Comparison of ENCODE assay signal across 13 cellular contexts in the genomic region with DNA sequence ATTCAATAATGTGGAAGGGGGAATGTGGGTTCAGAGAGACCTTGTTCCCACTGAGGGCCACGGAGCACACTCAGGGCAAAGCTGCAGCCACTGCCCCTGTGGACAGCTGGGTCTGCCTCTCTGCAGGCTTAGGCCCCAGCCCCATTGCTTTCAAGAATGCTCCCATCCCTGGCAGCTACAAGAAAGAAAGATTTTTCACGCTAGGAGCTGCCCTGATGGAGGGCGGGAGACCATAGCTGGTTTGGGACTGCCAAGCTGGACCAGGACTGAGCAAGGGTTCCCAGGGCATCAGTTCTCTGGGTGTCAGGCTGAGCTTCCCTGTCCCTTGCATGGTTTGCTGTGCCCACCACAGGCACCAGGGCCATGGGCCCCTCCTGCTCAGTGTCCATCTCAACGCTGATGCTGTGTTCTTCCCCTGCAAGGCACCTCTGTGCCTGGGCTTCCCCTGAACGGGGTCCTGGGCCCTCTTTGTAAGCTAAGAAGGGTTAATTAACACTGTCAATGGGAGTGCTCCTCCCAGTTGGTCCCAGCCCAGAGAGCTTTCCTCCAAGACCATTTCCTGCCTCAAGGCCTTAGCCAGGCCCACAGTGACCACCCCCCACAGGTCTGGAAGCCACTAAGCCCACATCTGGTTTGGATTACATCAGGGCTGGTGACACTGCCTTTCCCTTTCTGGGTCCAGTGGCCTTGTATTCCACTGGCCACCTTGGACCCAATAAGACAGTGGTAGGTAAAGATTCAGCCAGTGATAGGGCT. TPM values are rescaled to one million over a fixed set of nuclear protein-coding genes. Genes with fewer than 3 reads are reported as not detected.
DNase-seq lines count a peak whose midpoint lies in the region; ATAC-seq and TF ChIP-seq lines count a peak whose summit lies in the region.
"Had no signal": no experiment of that assay in that cellular context is flagged by ENCODE, and none has a peak within 500 bp of the region (broad histone marks: within the 10 kb centered on the region; RNA-seq: fewer than 3 reads in every experiment).

No MANE protein-coding gene starts in this region.

- no peaks in the 10 kb centered on the region for H3K27me3 ChIP-seq in vagina
- H3K27me3 ChIP-seq: ovary had no signal

- H3K27ac Mint-ChIP-seq in natural killer cell = no peak overlapping the region
- no peak overlapping the region for H3K27ac Mint-ChIP-seq in natural killer cell treated with Interleukin-12 subunit alpha and Interleukin-12 subunit beta and Interleukin-15 and Interleukin-18, amount 100 ng/mL, for 72 hours
- no peak overlapping the region for H3K27ac Mint-ChIP-seq in activated T-cell treated with anti-CD3 and anti-CD28 coated beads, Interleukin-2, amount 50 U/mL, for 72 hours
- H3K27ac Mint-ChIP-seq: activated CD4-positive, alpha-beta T cell treated with anti-CD3 and anti-CD28 coated beads for 36 hours; memory B cell had no signal

- DNase-seq in natural killer cell (no peak), RPMI7951 (ENCODE audit: low read depth) (peak; percentile 90), glomerular visceral epithelial cell (ENCODE audit: extremely low spot score) (peak; percentile 72), vagina (ENCODE audit: extremely low spot score in 2 of 2) (no peak)
- DNase-seq in natural killer cell treated with Interleukin-12 subunit alpha and Interleukin-12 subunit beta and Interleukin-15 and Interleukin-18, amount 100 ng/mL, for 72 hours (ENCODE audit: low spot score) = no peak
- DNase-seq in activated T-cell treated with anti-CD3 and anti-CD28 coated beads, Interleukin-2, amount 50 U/mL, for 72 hours = no peak
- DNase-seq in activated naive CD4-positive, alpha-beta T cell (lab: John Stamatoyannopoulos, UW) = no peak
- DNase-seq: activated T-cell treated with anti-CD3 and anti-CD28 coated beads, Interleukin-2, amount 50 U/mL, for 4 hours had no signal

- H3K9me3 ChIP-seq in vagina = no peaks in the 10 kb centered on the region
- H3K9me3 ChIP-seq: ovary had no signal

- H3K36me3 ChIP-seq in vagina = no peaks in the 10 kb centered on the region
- H3K36me3 ChIP-seq: ovary had no signal

- peaks cover 0 to 5% of the 10 kb centered on the region in 2 donors for H3K27me3 Mint-ChIP-seq in natural killer cell (ENCODE audit: low read depth in 2 of 2)
- no peaks in the 10 kb centered on the region for H3K27me3 Mint-ChIP-seq in natural killer cell treated with Interleukin-12 subunit alpha and Interleukin-12 subunit beta and Interleukin-15 and Interleukin-18, amount 100 ng/mL, for 72 hours
- H3K27me3 Mint-ChIP-seq in activated T-cell treated with anti-CD3 and anti-CD28 coated beads, Interleukin-2, amount 50 U/mL, for 72 hours (ENCODE audit: low read depth) = no peaks in the 10 kb centered on the region
- H3K27me3 Mint-ChIP-seq: activated CD4-positive, alpha-beta T cell treated with anti-CD3 and anti-CD28 coated beads for 36 hours; memory B cell had no signal

- H3K9me3 Mint-ChIP-seq in natural killer cell = no peaks in the 10 kb centered on the region
- H3K9me3 Mint-ChIP-seq in natural killer cell treated with Interleukin-12 subunit alpha and Interleukin-12 subunit beta and Interleukin-15 and Interleukin-18, amount 100 ng/mL, for 72 hours = no peaks in the 10 kb centered on the region
- H3K9me3 Mint-ChIP-seq in activated T-cell treated with anti-CD3 and anti-CD28 coated beads, Interleukin-2, amount 50 U/mL, for 72 hours = no peaks in the 10 kb centered on the region
- H3K9me3 Mint-ChIP-seq: activated T-cell treated with anti-CD3 and anti-CD28 coated beads, Interleukin-2, amount 50 U/mL, for 4 hours; memory B cell had no signal

- no peaks in the 10 kb centered on the region for H3K36me3 Mint-ChIP-seq in natural killer cell
- H3K36me3 Mint-ChIP-seq in natural killer cell treated with Interleukin-12 subunit alpha and Interleukin-12 subunit beta and Interleukin-15 and Interleukin-18, amount 100 ng/mL, for 72 hours = no peaks in the 10 kb centered on the region
- H3K36me3 Mint-ChIP-seq in activated T-cell treated with anti-CD3 and anti-CD28 coated beads, Interleukin-2, amount 50 U/mL, for 72 hours (ENCODE audit: insufficient read depth in 2 of 2) = no peaks in the 10 kb centered on the region
- H3K36me3 Mint-ChIP-seq: memory B cell had no signal

- H3K4me1 ChIP-seq in vagina = peaks cover 33% of the 10 kb centered on the region

- TF ChIP-seq CTCF in natural killer cell (IDR thresholded peaks at IDR 0.05) (no peak), vagina (IDR thresholded peaks at IDR 0.05) (no peak)

- peak overlapping the region; percentile 25 for H3K4me3 Mint-ChIP-seq in natural killer cell
- no peak overlapping the region for H3K4me3 Mint-ChIP-seq in natural killer cell treated with Interleukin-12 subunit alpha and Interleukin-12 subunit beta and Interleukin-15 and Interleukin-18, amount 100 ng/mL, for 72 hours
- no peak overlapping the region for H3K4me3 Mint-ChIP-seq in activated T-cell treated with anti-CD3 and anti-CD28 coated beads, Interleukin-2, amount 50 U/mL, for 72 hours
- H3K4me3 Mint-ChIP-seq: activated CD4-positive, alpha-beta T cell treated with anti-CD3 and anti-CD28 coated beads for 36 hours; activated T-cell treated with anti-CD3 and anti-CD28 coated beads, Interleukin-2, amount 50 U/mL, for 4 hours; memory B cell had no signal

- peak overlapping the region; percentile 19 for H3K27ac ChIP-seq in vagina
- H3K27ac ChIP-seq: ovary had no signal

- H3K4me1 Mint-ChIP-seq in natural killer cell = peaks cover 23 to 28% of the 10 kb centered on the region in 2 donors
- H3K4me1 Mint-ChIP-seq in natural killer cell treated with Interleukin-12 subunit alpha and Interleukin-12 subunit beta and Interleukin-15 and Interleukin-18, amount 100 ng/mL, for 72 hours (ENCODE audit: low read depth in 2 of 2) = peaks cover 15 to 18% of the 10 kb centered on the region in 2 donors
- H3K4me1 Mint-ChIP-seq in activated T-cell treated with anti-CD3 and anti-CD28 coated beads, Interleukin-2, amount 50 U/mL, for 72 hours (ENCODE audit: low read depth) = peaks cover 7% of the 10 kb centered on the region

- TF ChIP-seq POLR2A in vagina (IDR thresholded peaks at IDR 0.05) = no peak

- ATAC-seq in natural killer cell (no peak), HG02938 (IDR thresholded peaks at IDR 0.05; ENCODE audit: unreplicated experiment) (no peak)
- no peak for ATAC-seq in natural killer cell treated with Interleukin-12 subunit alpha and Interleukin-12 subunit beta and Interleukin-15 and Interleukin-18, amount 100 ng/mL, for 72 hours
- no peak for ATAC-seq in activated T-cell treated with anti-CD3 and anti-CD28 coated beads, Interleukin-2, amount 50 U/mL, for 72 hours (replicated peaks in 1 of 2)

- no peak overlapping the region for H3K4me3 ChIP-seq in vagina
- H3K4me3 ChIP-seq: ovary had no signal

- intact Hi-C loops in natural killer cell (cut with micrococcal nuclease) (no loop called here), vagina (cut with DNase I) (loop anchor here (5.0 kb wide), 1 partner anchor 115 kb away; a partner anchor contains a TSS)

RNA-seq across cellular contexts. Expression of a gene that starts 8.4 kb away (rescaled TPM):
- not detected for total RNA-seq in natural killer cell
- total RNA-seq in natural killer cell treated with Interleukin-12 subunit alpha and Interleukin-12 subunit beta and Interleukin-15 and Interleukin-18, amount 100 ng/mL, for 72 hours = not detected
- 0.24 and 0.39 TPM in 2 replicates for total RNA-seq in RPMI7951 (2014; rRNA removed; shearing (Covaris generic))
- total RNA-seq in vagina = not detected
- not detected for total RNA-seq in activated T-cell treated with anti-CD3 and anti-CD28 coated beads, Interleukin-2, amount 50 U/mL, for 72 hours
- total RNA-seq: activated CD4-positive, alpha-beta T cell treated with anti-CD3 and anti-CD28 coated beads for 36 hours; activated T-cell treated with anti-CD3 and anti-CD28 coated beads, Interleukin-2, amount 50 U/mL, for 4 hours had no signal

RNA-seq across cellular contexts. Expression of a gene that starts 17.9 kb away (rescaled TPM):
- total RNA-seq in natural killer cell (under 1 TPM in 1 of 3 donors, not detected in 2; 0.12 TPM), vagina (not detected)
- total RNA-seq in natural killer cell treated with Interleukin-12 subunit alpha and Interleukin-12 subunit beta and Interleukin-15 and Interleukin-18, amount 100 ng/mL, for 72 hours = 1 to 10 TPM in 1 of 2 donors, under 1 TPM in 1; 0.98 to 1.8 TPM
- total RNA-seq in RPMI7951 (2014; rRNA removed; shearing (Covaris generic)) = 0.36 and 0.59 TPM in 2 replicates
- under 1 TPM; 0.49 to 0.53 TPM for total RNA-seq in activated T-cell treated with anti-CD3 and anti-CD28 coated beads, Interleukin-2, amount 50 U/mL, for 72 hours

RNA-seq across cellular contexts. Expression of a gene that starts 33.3 kb away (rescaled TPM):
- total RNA-seq in natural killer cell (not detected), vagina (2.5 TPM)
- total RNA-seq in natural killer cell treated with Interleukin-12 subunit alpha and Interleukin-12 subunit beta and Interleukin-15 and Interleukin-18, amount 100 ng/mL, for 72 hours = not detected
- not detected in 2 replicates for total RNA-seq in RPMI7951 (2014; rRNA removed; shearing (Covaris generic))
- total RNA-seq in activated T-cell treated with anti-CD3 and anti-CD28 coated beads, Interleukin-2, amount 50 U/mL, for 72 hours = not detected
- total RNA-seq: activated CD4-positive, alpha-beta T cell treated with anti-CD3 and anti-CD28 coated beads for 36 hours; activated T-cell treated with anti-CD3 and anti-CD28 coated beads, Interleukin-2, amount 50 U/mL, for 4 hours had no signal

RNA-seq across cellular contexts. Expression of a gene that starts 33.4 kb away (rescaled TPM):
- total RNA-seq in natural killer cell (not detected), vagina (not detected)
- not detected for total RNA-seq in natural killer cell treated with Interleukin-12 subunit alpha and Interleukin-12 subunit beta and Interleukin-15 and Interleukin-18, amount 100 ng/mL, for 72 hours
- total RNA-seq in RPMI7951 (2014; rRNA removed; shearing (Covaris generic)) = not detected in 2 replicates
- not detected for total RNA-seq in activated T-cell treated with anti-CD3 and anti-CD28 coated beads, Interleukin-2, amount 50 U/mL, for 72 hours
- total RNA-seq: activated CD4-positive, alpha-beta T cell treated with anti-CD3 and anti-CD28 coated beads for 36 hours; activated T-cell treated with anti-CD3 and anti-CD28 coated beads, Interleukin-2, amount 50 U/mL, for 4 hours; dermis microvascular lymphatic vessel endothelial cell had no signal

Comparison
In these comparisons a context has a peak if more than half of its experiments do, and no peak if none do; other contexts are left out.
1. DNase-seq: peak in RPMI7951 (single experiment) and glomerular visceral epithelial cell (single experiment); none in natural killer cell (single experiment), natural killer cell treated with Interleukin-12 subunit alpha and Interleukin-12 subunit beta and Interleukin-15 and Interleukin-18, amount 100 ng/mL, for 72 hours (single experiment), vagina (0 of 2), activated T-cell treated with anti-CD3 and anti-CD28 coated beads, Interleukin-2, amount 50 U/mL, for 72 hours (0 of 2) and activated naive CD4-positive, alpha-beta T cell (0 of 4).